In the genomic region with DNA sequence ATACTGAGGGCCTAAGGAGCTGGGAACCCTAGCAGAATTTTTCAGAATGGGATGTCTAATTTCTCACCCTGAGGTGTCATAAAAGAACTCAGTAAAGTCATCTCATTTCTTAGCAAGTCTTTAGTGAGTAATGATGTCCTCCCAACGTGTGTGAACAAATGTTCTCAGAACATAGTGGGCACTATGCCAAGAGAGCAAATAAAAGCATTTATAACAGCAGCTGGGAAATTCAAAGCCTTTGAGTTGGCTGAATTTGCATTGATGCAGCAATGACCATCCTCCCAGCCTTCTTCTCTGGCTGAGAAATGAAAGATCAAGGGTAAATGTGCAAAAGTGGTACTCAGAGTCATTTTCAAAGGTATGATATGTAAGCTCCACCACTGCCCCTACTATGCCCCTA, we compare ENCODE assay signal across 11 cellular contexts.
DNase-seq lines count a peak whose midpoint lies in the region; ATAC-seq lines count a peak whose summit lies in the region.
"Had no signal": no experiment of that assay in that cellular context is flagged by ENCODE, and none has a peak within 500 bp of the region (broad histone marks: within the 10 kb centered on the region; RNA-seq: fewer than 3 reads in every experiment).

No MANE protein-coding gene starts in this region.

- ATAC-seq in activated CD4-positive, CD25-positive, alpha-beta regulatory T cell treated with anti-CD3 and anti-CD28 coated beads, Interleukin-2, amount 50 U/mL, for 24 hours, result peak; percentile 69 to 78
- peak; percentile 69 for ATAC-seq in activated naive CD8-positive, alpha-beta T cell treated with anti-CD3 and anti-CD28 coated beads, Interleukin-2, amount 50 U/mL, for 24 hours
- peak; percentile 46 for ATAC-seq in naive thymus-derived CD4-positive, alpha-beta T cell
- ATAC-seq: left ventricle myocardium superior, psoas muscle had no signal

- DNase-seq in activated CD4-positive, CD25-positive, alpha-beta regulatory T cell (lab: John Stamatoyannopoulos, UW), result no peak
- peak; percentile 96 for DNase-seq in NCI-H146 (lab: John Stamatoyannopoulos, UW)
- no peak for DNase-seq in activated naive CD8-positive, alpha-beta T cell treated with anti-CD3 and anti-CD28 coated beads, Interleukin-2, amount 50 U/mL, for 24 hours
- no peak for DNase-seq in naive thymus-derived CD4-positive, alpha-beta T cell
- no peak for DNase-seq in HuH-7 (ENCODE audit: low spot score)
- no peak for DNase-seq in C1 segment of cervical spinal cord (lab: John Stamatoyannopoulos, UW)
- no peak for DNase-seq in DMS79 (lab: John Stamatoyannopoulos, UW)
- DNase-seq: left ventricle myocardium superior; NK-92 treated with Interleukin-12 subunit alpha and Interleukin-12 subunit beta, amount 100 ng/mL, for 24 hours; psoas muscle had no signal

- no peaks in the 10 kb centered on the region for H3K27me3 Mint-ChIP-seq in activated naive CD8-positive, alpha-beta T cell treated with anti-CD3 and anti-CD28 coated beads, Interleukin-2, amount 50 U/mL, for 24 hours
- no peaks in the 10 kb centered on the region for H3K27me3 Mint-ChIP-seq in naive thymus-derived CD4-positive, alpha-beta T cell

- H3K36me3 Mint-ChIP-seq in activated naive CD8-positive, alpha-beta T cell treated with anti-CD3 and anti-CD28 coated beads, Interleukin-2, amount 50 U/mL, for 24 hours (ENCODE audit: low read depth), result peaks cover 10% of the 10 kb centered on the region
- peaks cover 0 to 35% (median 5%) of the 10 kb centered on the region in 5 donors for H3K36me3 Mint-ChIP-seq in naive thymus-derived CD4-positive, alpha-beta T cell

- H3K36me3 ChIP-seq in naive thymus-derived CD4-positive, alpha-beta T cell (ENCODE audit: control insufficient read depth in 2 of 3, insufficient read depth in 3 of 3, low read length in 3 of 3), result no peaks in the 10 kb centered on the region

- POLR2A ChIA-PET in naive thymus-derived CD4-positive, alpha-beta T cell (lab: Charles Lee), result no interaction called here

- H3K27ac ChIP-seq in naive thymus-derived CD4-positive, alpha-beta T cell (ENCODE audit: low read depth, low read length), result no peak overlapping the region
- H3K27ac ChIP-seq: psoas muscle had no signal

- CTCF ChIA-PET in naive thymus-derived CD4-positive, alpha-beta T cell (lab: Charles Lee), result no interaction called here

- H3K4me1 ChIP-seq in naive thymus-derived CD4-positive, alpha-beta T cell (ENCODE audit: control insufficient read depth in 2 of 2, insufficient read depth in 2 of 2, low read length in 2 of 2), result peaks cover 0 to 6% of the 10 kb centered on the region in 2 donors
- H3K4me1 ChIP-seq: psoas muscle had no signal

- H3K4me3 Mint-ChIP-seq in activated naive CD8-positive, alpha-beta T cell treated with anti-CD3 and anti-CD28 coated beads, Interleukin-2, amount 50 U/mL, for 24 hours, result no peak overlapping the region
- H3K4me3 Mint-ChIP-seq in naive thymus-derived CD4-positive, alpha-beta T cell, result no peak overlapping the region

- no peak overlapping the region for H3K4me3 ChIP-seq in naive thymus-derived CD4-positive, alpha-beta T cell (ENCODE audit: low read length)
- H3K4me3 ChIP-seq: psoas muscle had no signal

- no peaks in the 10 kb centered on the region for H3K27me3 ChIP-seq in naive thymus-derived CD4-positive, alpha-beta T cell (ENCODE audit: control insufficient read depth in 2 of 2, insufficient read depth in 2 of 2, low read length in 2 of 2)

- H3K4me1 Mint-ChIP-seq in activated naive CD8-positive, alpha-beta T cell treated with anti-CD3 and anti-CD28 coated beads, Interleukin-2, amount 50 U/mL, for 24 hours, result peaks cover 60% of the 10 kb centered on the region
- peaks cover 17 to 49% (median 27%) of the 10 kb centered on the region in 7 donors for H3K4me1 Mint-ChIP-seq in naive thymus-derived CD4-positive, alpha-beta T cell

- no peaks in the 10 kb centered on the region for H3K9me3 ChIP-seq in naive thymus-derived CD4-positive, alpha-beta T cell (ENCODE audit: control insufficient read depth in 2 of 3, low read length in 3 of 3)
- H3K9me3 ChIP-seq: psoas muscle had no signal

- intact Hi-C loops in naive thymus-derived CD4-positive, alpha-beta T cell (cut with micrococcal nuclease), result no loop called here

- no peak overlapping the region for H3K27ac Mint-ChIP-seq in activated naive CD8-positive, alpha-beta T cell treated with anti-CD3 and anti-CD28 coated beads, Interleukin-2, amount 50 U/mL, for 24 hours
- peak overlapping the region in 1 of 9 donors; percentile 16 for H3K27ac Mint-ChIP-seq in naive thymus-derived CD4-positive, alpha-beta T cell

- peaks cover 27% of the 10 kb centered on the region for H3K9me3 Mint-ChIP-seq in activated naive CD8-positive, alpha-beta T cell treated with anti-CD3 and anti-CD28 coated beads, Interleukin-2, amount 50 U/mL, for 24 hours
- H3K9me3 Mint-ChIP-seq in naive thymus-derived CD4-positive, alpha-beta T cell, result peaks cover 0 to 32% (median 6%) of the 10 kb centered on the region in 11 donors
